18 cellular contexts compared by ENCODE assay signal in genomic region chr1:209455133-209455532, GRCh38.
DNase-seq lines count a peak whose midpoint lies in the region; ATAC-seq, FAIRE-seq and TF ChIP-seq lines count a peak whose summit lies in the region.
"Had no signal": no experiment of that assay in that cellular context is flagged by ENCODE, and none has a peak within 500 bp of the region (broad histone marks: within the 10 kb centered on the region; RNA-seq: fewer than 3 reads in every experiment).

No MANE protein-coding gene starts in this region.

- H3K9me3 ChIP-seq in HEK293 (ENCODE audit: control insufficient read depth, insufficient read depth, low read depth, low read length) (no peaks in the 10 kb centered on the region), astrocyte (ENCODE audit: insufficient read depth, low read depth, low read length) (no peaks in the 10 kb centered on the region), mesodermal cell (ENCODE audit: control insufficient read depth, low read length) (no peaks in the 10 kb centered on the region)
- H3K9me3 ChIP-seq: thoracic aorta had no signal

- H3K4me3 Mint-ChIP-seq in astrocyte (ENCODE audit: unreplicated experiment) = no peak overlapping the region
- H3K4me3 Mint-ChIP-seq: activated naive CD4-positive, alpha-beta T cell treated with anti-CD3 and anti-CD28 coated beads for 36 hours; CD8-positive, alpha-beta T cell had no signal

- H3K27ac ChIP-seq in HEK293 (ENCODE audit: extremely low read depth, low read depth, low read length) (no peak overlapping the region), astrocyte (ENCODE audit: low read depth, low read length) (no peak overlapping the region), mesodermal cell (ENCODE audit: low read depth, low read length, severe bottlenecking) (peak overlapping the region; percentile 50)
- H3K27ac ChIP-seq: thoracic aorta had no signal

- peaks cover 27% of the 10 kb centered on the region for H3K4me1 Mint-ChIP-seq in astrocyte (ENCODE audit: low read depth, unreplicated experiment)

- H3K4me3 ChIP-seq in HEK293 (ENCODE audit: low read depth, low read length) = no peak overlapping the region
- H3K4me3 ChIP-seq in astrocyte (ENCODE audit: insufficient read depth, low read depth, low read length) = no peak overlapping the region
- no peak overlapping the region for H3K4me3 ChIP-seq in mesodermal cell (ENCODE audit: extremely low read depth, insufficient read depth, low read length, poor library complexity, severe bottlenecking)
- H3K4me3 ChIP-seq: lung, thoracic aorta had no signal

- no peaks in the 10 kb centered on the region for H3K36me3 Mint-ChIP-seq in astrocyte (ENCODE audit: low read depth, unreplicated experiment)
- H3K36me3 Mint-ChIP-seq: CD8-positive, alpha-beta T cell had no signal

- H3K4me2 ChIP-seq in astrocyte (ENCODE audit: low read length) = no peak overlapping the region

- no peak overlapping the region for H2AFZ ChIP-seq in astrocyte (ENCODE audit: low read depth, low read length)

- no peaks in the 10 kb centered on the region for H4K20me1 ChIP-seq in astrocyte (ENCODE audit: insufficient read depth, low read length)

- no peaks in the 10 kb centered on the region for H3K9me3 Mint-ChIP-seq in astrocyte (ENCODE audit: unreplicated experiment)
- H3K9me3 Mint-ChIP-seq: activated naive CD4-positive, alpha-beta T cell treated with anti-CD3 and anti-CD28 coated beads for 36 hours; CD8-positive, alpha-beta T cell had no signal

- WGBS in mesodermal cell (ENCODE audit: insufficient coverage in 2 of 2), 2 experiments = 36% methylated on average over 2 of the region's 3 CpGs; no CpG with 5 or more reads in 1 of the 2 experiments

- H3K27me3 ChIP-seq in astrocyte (ENCODE audit: insufficient read depth, low read length) = no peaks in the 10 kb centered on the region

- TF ChIP-seq CTCF in HEK293 (tag by site-specific recombination; IDR thresholded peaks at IDR 0.05) = no peak
- TF ChIP-seq CTCF in astrocyte (IDR thresholded peaks at IDR 0.05; ENCODE audit: insufficient read depth, low read depth, low read length) = no peak

- no peak for FAIRE-seq in astrocyte (lab: Jason Lieb, UNC)
- FAIRE-seq: HTR-8/SVneo, TTC549 had no signal

- no peak for ATAC-seq in activated CD4-positive, CD25-positive, alpha-beta regulatory T cell treated with anti-CD3 and anti-CD28 coated beads, Interleukin-2, amount 50 U/mL, for 24 hours
- ATAC-seq: CD8-positive, alpha-beta T cell had no signal

- H3K36me3 ChIP-seq in HEK293 (ENCODE audit: control insufficient read depth in 2 of 2, insufficient read depth in 1 of 2, low read length in 2 of 2) (no peaks in the 10 kb centered on the region), astrocyte (ENCODE audit: insufficient read depth, low read length) (no peaks in the 10 kb centered on the region), mesodermal cell (ENCODE audit: control insufficient read depth, insufficient read depth, low read length) (no peaks in the 10 kb centered on the region)
- H3K36me3 ChIP-seq: thoracic aorta had no signal

- peak; percentile 56 for DNase-seq in NCI-H1436 (lab: John Stamatoyannopoulos, UW)
- DNase-seq in astrocyte (ENCODE audit: low read depth) = no peak
- DNase-seq in GM03348 (ENCODE audit: low spot score) = no peak
- DNase-seq in activated naive CD4-positive, alpha-beta T cell treated with Interleukin-2 at 50 U/mL for 16 hours = no peak
- DNase-seq in DMS 273 treated with DMSO at 0.1 percent for 48 hours (lab: John Stamatoyannopoulos, UW) = no peak
- DNase-seq: activated naive CD4-positive, alpha-beta T cell treated with anti-CD3 and anti-CD28 coated beads for 36 hours; CD8-positive, alpha-beta T cell; hippocampal formation; NCI-H1048; NK-92 treated with Interleukin-12 subunit alpha and Interleukin-12 subunit beta, amount 100 ng/mL, for 24 hours; nucleus accumbens had no signal

- CTCF ChIA-PET in HEK293 (lab: Yijun Ruan, JAX) = interaction anchor here (0.6 to 1.5 kb wide), 3 partner anchors 34 to 252 kb away, joined by 4 to 7 read pairs (median 4); no protein-coding TSS in a partner anchor

- peak overlapping the region; percentile 14 for H3K27ac Mint-ChIP-seq in astrocyte (ENCODE audit: unreplicated experiment)
- H3K27ac Mint-ChIP-seq: activated naive CD4-positive, alpha-beta T cell treated with anti-CD3 and anti-CD28 coated beads for 36 hours; CD8-positive, alpha-beta T cell had no signal

- H3K79me2 ChIP-seq in astrocyte (ENCODE audit: insufficient read depth, low read length) = no peaks in the 10 kb centered on the region

- H3K27me3 Mint-ChIP-seq in astrocyte (ENCODE audit: low read depth, unreplicated experiment) = peaks cover 7% of the 10 kb centered on the region

- H3K4me1 ChIP-seq in HEK293 (ENCODE audit: control insufficient read depth, insufficient read depth, low read length) (peaks cover 7% of the 10 kb centered on the region; the same call in 1 of the 2 replicates), astrocyte (ENCODE audit: insufficient read depth, low read length) (no peaks in the 10 kb centered on the region), mesodermal cell (ENCODE audit: control insufficient read depth, insufficient read depth, low read length, poor library complexity, severe bottlenecking) (peaks cover 8% of the 10 kb centered on the region)

- POLR2A ChIA-PET in HEK293 (lab: Yijun Ruan, JAX) = no interaction called here

- H3K9ac ChIP-seq in astrocyte (ENCODE audit: low read length) = no peak overlapping the region

TF ChIP-seq in HEK293, 187 proteins besides CTCF, POLR2A, EP300 and RAD21:
- TF ChIP-seq ZNF335 (tag by site-specific recombination; conservative IDR thresholded peaks at IDR 0.05) (peak; percentile 34; the same call in 1 of the 2 replicates), ZNF449 (tag by site-specific recombination; IDR thresholded peaks at IDR 0.05) (no peak), ZNF48 (tag by site-specific recombination; IDR thresholded peaks at IDR 0.05) (no peak)
